ENCODE assay signal across 17 cellular contexts in the genomic region with DNA sequence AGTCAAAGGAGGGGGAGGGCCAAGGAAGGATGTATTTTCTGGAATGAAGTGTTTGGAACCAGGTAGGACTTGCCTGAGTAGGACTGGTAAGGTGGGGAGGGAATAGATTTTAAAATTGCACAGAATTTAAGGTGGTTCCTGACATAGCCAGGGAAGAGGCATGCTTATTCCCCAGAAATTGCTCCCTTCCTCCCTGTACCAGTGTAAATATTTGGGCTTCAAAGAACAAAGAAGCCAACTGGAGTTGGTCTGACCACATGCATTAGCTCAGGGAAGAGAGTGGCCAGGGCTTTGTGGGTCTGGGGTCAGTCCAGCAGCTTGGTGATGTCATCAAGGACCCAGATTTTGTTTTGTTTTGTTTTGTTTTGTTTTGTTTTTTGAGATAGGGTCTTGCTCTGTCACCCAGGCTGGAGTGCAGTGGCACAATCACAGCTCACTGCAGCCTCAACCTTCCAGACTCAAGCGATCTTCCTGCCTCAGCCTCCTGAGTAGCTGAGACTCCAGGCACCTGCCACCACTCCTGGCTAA.
"Had no signal": no experiment of that assay in that cellular context is flagged by ENCODE, and none has a peak within 500 bp of the region (broad histone marks: within the 10 kb centered on the region; RNA-seq: fewer than 3 reads in every experiment).

No MANE protein-coding gene starts in this region.

- H3K27ac ChIP-seq: dorsolateral prefrontal cortex, gastrocnemius medialis, heart right ventricle, neutrophil, thyroid gland had no signal

- ATAC-seq: esophagus mucosa; gastrocnemius medialis; heart right ventricle; left lobe of liver; mucosa of descending colon; naive thymus-derived CD8-positive, alpha-beta T cell; right cardiac atrium had no signal

- H3K27me3 ChIP-seq: dorsolateral prefrontal cortex, gastrocnemius medialis, heart right ventricle, thyroid gland had no signal

- H3K4me3 ChIP-seq: dorsolateral prefrontal cortex, gastrocnemius medialis, heart right ventricle, mucosa of descending colon, smooth muscle cell, thyroid gland had no signal

- H3K4me1 ChIP-seq: gastrocnemius medialis had no signal

- H3K9me3 ChIP-seq: gastrocnemius medialis, mucosa of descending colon, neutrophil, thyroid gland had no signal

- DNase-seq: cortex of kidney; dorsolateral prefrontal cortex; effector CD8-positive, alpha-beta T cell; gastrocnemius medialis; heart right ventricle; hypothalamus; mucosa of descending colon; naive thymus-derived CD8-positive, alpha-beta T cell; posterior cingulate gyrus; right cardiac atrium; stimulated activated CD4-positive, alpha-beta T cell treated with anti-CD3 and anti-CD28 coated beads, Interleukin-2, amount 100 ng/mL, for 48 hours; stimulated activated naive CD4-positive, alpha-beta T cell treated with Interleukin-2 at 50 U/mL for 16 hours; thyroid gland had no signal

- H3K36me3 ChIP-seq: gastrocnemius medialis, heart right ventricle, neutrophil, thyroid gland had no signal
